20 cellular contexts compared by ENCODE assay signal in the genomic region with DNA sequence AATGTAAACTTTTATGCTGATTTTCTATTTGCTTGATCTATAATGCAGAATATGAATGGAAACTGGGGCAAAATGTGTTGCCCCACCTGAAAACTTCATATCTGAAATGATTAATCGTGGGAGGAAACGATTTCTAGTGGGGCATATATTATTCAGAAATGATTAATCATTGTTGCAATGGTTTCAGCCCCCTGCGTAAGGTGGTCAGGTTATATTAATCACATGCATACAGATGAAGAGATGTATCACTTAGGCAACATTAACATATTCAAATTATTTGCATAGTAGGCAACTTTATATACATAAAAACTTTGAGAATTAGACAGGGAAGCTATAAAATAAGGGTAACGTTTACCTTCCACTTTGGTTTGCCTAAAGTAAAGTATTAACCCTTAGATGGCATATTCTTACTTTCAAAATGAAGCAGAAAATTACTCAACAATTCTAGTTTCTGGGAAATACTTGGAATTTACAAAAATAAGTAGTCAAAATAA. TPM values are rescaled to one million over a fixed set of nuclear protein-coding genes. Genes with fewer than 3 reads are reported as not detected.
DNase-seq lines count a peak whose midpoint lies in the region; ATAC-seq, FAIRE-seq and TF ChIP-seq lines count a peak whose summit lies in the region.
"Had no signal": no experiment of that assay in that cellular context is flagged by ENCODE, and none has a peak within 500 bp of the region (broad histone marks: within the 10 kb centered on the region; RNA-seq: fewer than 3 reads in every experiment).

No MANE protein-coding gene starts in this region.

- no peak overlapping the region for H3K4me2 ChIP-seq in K562 (ENCODE audit: insufficient read depth, low read length)

- no peaks in the 10 kb centered on the region for H3K9me1 ChIP-seq in K562 (ENCODE audit: control insufficient read depth, insufficient read depth, low read length)

- H3K9ac ChIP-seq in K562 (ENCODE audit: insufficient read depth in 1 of 2, low read depth in 2 of 2, low read length in 2 of 2): no peak overlapping the region

- no peaks in the 10 kb centered on the region for H3K9me3 Mint-ChIP-seq in activated naive CD4-positive, alpha-beta T cell treated with anti-CD3 and anti-CD28 coated beads, Interleukin-2, amount 50 U/mL, for 24 hours
- no peaks in the 10 kb centered on the region for H3K9me3 Mint-ChIP-seq in stimulated activated naive CD8-positive, alpha-beta T cell treated with anti-CD3 and anti-CD28 coated beads, Interleukin-15, amount 100 ng/mL, for 72 hours
- H3K9me3 Mint-ChIP-seq: CD14-positive monocyte had no signal

- no peaks in the 10 kb centered on the region for H3K27me3 Mint-ChIP-seq in activated naive CD4-positive, alpha-beta T cell treated with anti-CD3 and anti-CD28 coated beads, Interleukin-2, amount 50 U/mL, for 24 hours
- H3K27me3 Mint-ChIP-seq in stimulated activated naive CD8-positive, alpha-beta T cell treated with anti-CD3 and anti-CD28 coated beads, Interleukin-15, amount 100 ng/mL, for 72 hours: no peaks in the 10 kb centered on the region

- H3K79me2 ChIP-seq in K562 (ENCODE audit: control insufficient read depth, insufficient read depth, low read length): no peaks in the 10 kb centered on the region

- CTCF ChIA-PET in K562 (lab: Yijun Ruan, JAX; ENCODE audit: low intra/inter-chr PET ratio): no interaction called here

- POLR2A ChIA-PET in K562 (lab: Yijun Ruan, JAX): interaction anchor here (0.7 to 0.8 kb wide), 2 partner anchors 11 to 62 kb away, joined by 3 read pairs; no protein-coding TSS in a partner anchor

- ATAC-seq in K562: no peak
- ATAC-seq in stimulated activated naive CD8-positive, alpha-beta T cell treated with anti-CD3 and anti-CD28 coated beads, Interleukin-15, amount 100 ng/mL, for 72 hours: peak; percentile 94
- ATAC-seq: Right ventricle myocardium inferior had no signal

- no peak overlapping the region for H3K27ac ChIP-seq in K562 (ENCODE audit: extremely low read depth, low read depth, low read length)
- H3K27ac ChIP-seq: 22Rv1 had no signal

- peaks cover 5% of the 10 kb centered on the region for H3K4me1 Mint-ChIP-seq in activated naive CD4-positive, alpha-beta T cell treated with anti-CD3 and anti-CD28 coated beads, Interleukin-2, amount 50 U/mL, for 24 hours
- H3K4me1 Mint-ChIP-seq in stimulated activated naive CD8-positive, alpha-beta T cell treated with anti-CD3 and anti-CD28 coated beads, Interleukin-15, amount 100 ng/mL, for 72 hours: peaks cover 12% of the 10 kb centered on the region
- H3K4me1 Mint-ChIP-seq: CD14-positive monocyte had no signal

- no peak for TF ChIP-seq POLR2A in K562 (conservative IDR thresholded peaks at IDR 0.05)

- intact Hi-C loops in K562 (cut with micrococcal nuclease): no loop called here

- H4K20me1 ChIP-seq in K562 (replicated peaks; ENCODE audit: control insufficient read depth, insufficient read depth, low read length): no peaks in the 10 kb centered on the region

- peak overlapping the region; percentile 23 for H3K27ac Mint-ChIP-seq in activated naive CD4-positive, alpha-beta T cell treated with anti-CD3 and anti-CD28 coated beads, Interleukin-2, amount 50 U/mL, for 24 hours
- peak overlapping the region; percentile 79 to 89 for H3K27ac Mint-ChIP-seq in stimulated activated naive CD8-positive, alpha-beta T cell treated with anti-CD3 and anti-CD28 coated beads, Interleukin-15, amount 100 ng/mL, for 72 hours

- DNase-seq in NCI-H526 treated with DMSO at 0.1 percent for 48 hours (lab: John Stamatoyannopoulos, UW) (peak; percentile 28), NCI-H526 (lab: John Stamatoyannopoulos, UW) (no peak), K562 (ENCODE audit: extremely low read depth in 1 of 4, low spot score in 3 of 4) (no peak), GM20000 (ENCODE audit: low spot score) (no peak), NCI-H2081 (lab: John Stamatoyannopoulos, UW) (no peak)
- no peak for DNase-seq in activated naive CD4-positive, alpha-beta T cell treated with Interleukin-2 at 50 U/mL for 16 hours
- peak in 1 of 2 donors; percentile 17 for DNase-seq in stimulated activated naive CD8-positive, alpha-beta T cell treated with anti-CD3 and anti-CD28 coated beads, Interleukin-15, amount 100 ng/mL, for 72 hours
- DNase-seq: DMS79, MM.1S, NCI-H1092, NCI-H146, NCI-H2029 treated with DMSO at 0.1 percent for 48 hours, NCI-H2171 treated with DMSO at 0.1 percent for 48 hours, NCI-H446 treated with DMSO at 0.1 percent for 48 hours, NCI-H748 treated with DMSO at 0.1 percent for 48 hours had no signal

- no peak for TF ChIP-seq RAD21 in K562 (CRISPR knock-in tag; conservative IDR thresholded peaks at IDR 0.05 in 1 of 2, IDR thresholded peaks at IDR 0.05 in 1 of 2)

- no peak overlapping the region for H3K4me3 Mint-ChIP-seq in activated naive CD4-positive, alpha-beta T cell treated with anti-CD3 and anti-CD28 coated beads, Interleukin-2, amount 50 U/mL, for 24 hours
- H3K4me3 Mint-ChIP-seq in stimulated activated naive CD8-positive, alpha-beta T cell treated with anti-CD3 and anti-CD28 coated beads, Interleukin-15, amount 100 ng/mL, for 72 hours: peak overlapping the region in 1 of 2 donors; percentile 52
- H3K4me3 Mint-ChIP-seq: CD14-positive monocyte had no signal

- H3K4me3 ChIP-seq in K562: no peak overlapping the region

- H3K36me3 Mint-ChIP-seq in activated naive CD4-positive, alpha-beta T cell treated with anti-CD3 and anti-CD28 coated beads, Interleukin-2, amount 50 U/mL, for 24 hours: peaks cover 11% of the 10 kb centered on the region

- in situ Hi-C loops in K562 (cut with MboI): no loop called here

- no peak for TF ChIP-seq EP300 in K562 (IDR thresholded peaks at IDR 0.05; ENCODE audit: low read length)

- no peak overlapping the region for H2AFZ ChIP-seq in K562 (ENCODE audit: low read depth, low read length)

- no peaks in the 10 kb centered on the region for H3K9me3 ChIP-seq in K562 (replicated peaks; ENCODE audit: control insufficient read depth, insufficient read depth, low read depth, low read length)

- no peaks in the 10 kb centered on the region for H3K27me3 ChIP-seq in K562 (ENCODE audit: control insufficient read depth in 2 of 2, insufficient read depth in 2 of 2, low read length in 2 of 2)

- WGBS in K562 (ENCODE audit: insufficient coverage, low coverage, missing lambda C conversion rate): 86% methylated on average over 4 of the region's 4 CpGs

- H3K36me3 ChIP-seq in K562 (ENCODE audit: control insufficient read depth, insufficient read depth, low read length): peaks cover 81% of the 10 kb centered on the region

- FAIRE-seq in K562 (lab: Jason Lieb, UNC): no peak
- FAIRE-seq: RCC 7860 had no signal

- no peaks in the 10 kb centered on the region for H3K4me1 ChIP-seq in K562 (replicated peaks in 1 of 2; ENCODE audit: control insufficient read depth in 2 of 2, insufficient read depth in 2 of 2, low read length in 2 of 2)

- BruUV-seq in K562 (replicated peaks; lab: Mats Ljungman, UMichigan): no TSS peak

- TF ChIP-seq CTCF in K562 (IDR thresholded peaks at IDR 0.05 in 2 of 3, conservative IDR thresholded peaks at IDR 0.05 in 1 of 3; ENCODE audit: insufficient read depth in 2 of 3, low read depth in 1 of 3, low read length in 3 of 3) (no peak), GM20000 (IDR thresholded peaks at IDR 0.05; ENCODE audit: extremely low read depth, missing control alignments) (no peak)

TF ChIP-seq in K562, 482 proteins besides CTCF, POLR2A, EP300 and RAD21 (continues in another document):
- no peak for TF ChIP-seq SMARCB1 (IDR thresholded peaks at IDR 0.05; ENCODE audit: insufficient read length, low read depth)
- TF ChIP-seq, protein P1, sequence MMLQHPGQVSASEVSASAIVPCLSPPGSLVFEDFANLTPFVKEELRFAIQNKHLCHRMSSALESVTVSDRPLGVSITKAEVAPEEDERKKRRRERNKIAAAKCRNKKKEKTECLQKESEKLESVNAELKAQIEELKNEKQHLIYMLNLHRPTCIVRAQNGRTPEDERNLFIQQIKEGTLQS (IDR thresholded peaks at IDR 0.05): no peak
- TF ChIP-seq, protein P1 (CRISPR knock-in tag; conservative IDR thresholded peaks at IDR 0.05): no peak

RNA-seq across cellular contexts. Expression of a gene that starts 49.8 kb away (rescaled TPM):
- total RNA-seq in K562 (2011; cell fraction: chromatin; rRNA removed; ENCODE audit: low replicate concordance): 4.0 and 5.9 TPM in 2 replicates
- total RNA-seq in K562 (2011; cell fraction: nucleolus; rRNA removed): 3.3 and 3.8 TPM in 2 replicates
- 5.4 and 9.9 TPM in 2 replicates for total RNA-seq in K562 (2011; cell fraction: nucleoplasm; rRNA removed)
- total RNA-seq in K562 (2014; rRNA removed) (4.3 and 4.7 TPM in 2 replicates), K562 (2014; rRNA removed; fragmentation: Illumina TruSeq; extraction: Trizol) (6.3 and 8.2 TPM in 2 replicates), K562 (2015; rRNA removed; fragmentation: Illumina TruSeq; extraction: Trizol) (4.8 and 5.1 TPM in 2 replicates), K562 (2021) (6.2 and 6.7 TPM in 2 replicates)
- polyA plus RNA-seq in K562 (2011; rRNA removed) (7.5 and 9.4 TPM in 2 replicates), K562 (2014; fragmentation: Illumina TruSeq; extraction: Trizol) (4.7 and 5.0 TPM in 2 replicates), K562 (2014; fragmentation: Nextera tagmentation; extraction: Ambion mirVana) (1 to 10 TPM; 1.8 to 2.6 TPM), K562 (2014; rRNA removed) (4.3 and 4.6 TPM in 2 replicates)
- polyA plus RNA-seq in K562 (2011; cell fraction: cytosol; rRNA removed): 2.4 and 4.5 TPM in 2 replicates
- 5.6 and 7.6 TPM in 2 replicates for polyA plus RNA-seq in K562 (2011; cell fraction: nucleus; rRNA removed)
- polyA plus RNA-seq in K562 (2012): 2.8 and 3.9 TPM in 2 replicates
- 13.6 and 13.9 TPM in 2 replicates for polyA minus RNA-seq in K562 (2011; rRNA and poly(A)+ RNA removed)
- 4.3 and 4.5 TPM in 2 replicates for polyA minus RNA-seq in K562 (2011; cell fraction: cytosol; rRNA and poly(A)+ RNA removed)
- 2.3 and 3.7 TPM in 2 replicates for polyA minus RNA-seq in K562 (2011; cell fraction: nucleus; rRNA and poly(A)+ RNA removed)
